Comparison of ENCODE assay signal across 8 cellular contexts in genomic region chr12:10612954-10613333, GRCh38. TPM values are rescaled to one million over a fixed set of nuclear protein-coding genes. Genes with fewer than 3 reads are reported as not detected.
A peak's percentile ranks its signal among the peaks of the same experiment; 100 is the strongest.
DNase-seq lines count a peak whose midpoint lies in the region; ATAC-seq and TF ChIP-seq lines count a peak whose summit lies in the region.

No MANE protein-coding gene starts in this region.

- H3K9me3 ChIP-seq in mucosa of rectum (ENCODE audit: control insufficient read depth in 2 of 2, low read length in 2 of 2) = no peaks in the 10 kb centered on the region

- TF ChIP-seq CTCF in chondrocyte (IDR thresholded peaks at IDR 0.05) = no peak

- H3K27ac Mint-ChIP-seq in chondrocyte (ENCODE audit: unreplicated experiment) = peak overlapping the region; percentile 99

- H3K27me3 ChIP-seq in mucosa of rectum (ENCODE audit: control insufficient read depth in 2 of 2, insufficient read depth in 2 of 2, low read length in 2 of 2) = no peaks in the 10 kb centered on the region

- H3K27ac ChIP-seq in mucosa of rectum (ENCODE audit: low read depth in 2 of 2, low read length in 2 of 2) = peak overlapping the region; percentile 78 to 82

- peak overlapping the region; percentile 99 for H3K4me3 Mint-ChIP-seq in chondrocyte (ENCODE audit: unreplicated experiment)

- peaks cover 32% of the 10 kb centered on the region for H3K4me1 Mint-ChIP-seq in chondrocyte (ENCODE audit: low read depth)

- H3K9me3 Mint-ChIP-seq in chondrocyte (ENCODE audit: low read depth) = no peaks in the 10 kb centered on the region

- DNase-seq in ELR (ENCODE audit: low read depth) (peak; percentile 20), NCI-H146 (lab: John Stamatoyannopoulos, UW) (peak; percentile 68), chondrocyte (ENCODE audit: low spot score) (no peak), cortex of kidney (lab: John Stamatoyannopoulos, UW) (no peak), SHP77 (lab: John Stamatoyannopoulos, UW) (no peak)

- peak; percentile 3 for ATAC-seq in GM21786 (IDR thresholded peaks at IDR 0.05; ENCODE audit: unreplicated experiment)
- ATAC-seq in HG03097 (IDR thresholded peaks at IDR 0.05; ENCODE audit: low FRiP score, unreplicated experiment) = no peak

- H3K36me3 Mint-ChIP-seq in chondrocyte (ENCODE audit: low read depth) = peaks cover 3% of the 10 kb centered on the region

- peaks cover 10 to 12% of the 10 kb centered on the region in 2 donors for H3K4me1 ChIP-seq in mucosa of rectum (ENCODE audit: control insufficient read depth in 2 of 2, insufficient read depth in 2 of 2, low read length in 2 of 2)

- no peaks in the 10 kb centered on the region for H3K27me3 Mint-ChIP-seq in chondrocyte (ENCODE audit: low read depth)

- peak overlapping the region; percentile 87 to 95 for H3K9ac ChIP-seq in mucosa of rectum (ENCODE audit: low read depth in 1 of 2, low read length in 2 of 2)

- H3K36me3 ChIP-seq in mucosa of rectum (ENCODE audit: control insufficient read depth in 2 of 2, insufficient read depth in 2 of 2, low read length in 2 of 2) = peaks cover 6 to 8% of the 10 kb centered on the region in 2 donors

- H3K4me3 ChIP-seq in mucosa of rectum (ENCODE audit: low read length in 2 of 2) = peak overlapping the region; percentile 83 to 86

RNA-seq across cellular contexts. Expression of gene MAGOHB, which starts 0.5 kb away (rescaled TPM):
- total RNA-seq in chondrocyte = 32.7 to 40.9 TPM (median 35.8 TPM) in 3 replicates

Comparison
In these comparisons a context has a peak if more than half of its experiments do, and no peak if none do; other contexts are left out.
1. DNase-seq: peak in ELR (single experiment) and NCI-H146 (single experiment); none in chondrocyte (single experiment), cortex of kidney (single experiment) and SHP77 (0 of 2).